Comparison of ENCODE assay signal across 19 cellular contexts in genomic region chr19:48879025-48879572, GRCh38. TPM values are rescaled to one million over a fixed set of nuclear protein-coding genes. Genes with fewer than 3 reads are reported as not detected.
DNase-seq lines count a peak whose midpoint lies in the region; ATAC-seq and TF ChIP-seq lines count a peak whose summit lies in the region.
"Had no signal": no experiment of that assay in that cellular context is flagged by ENCODE, and none has a peak within 500 bp of the region (broad histone marks: within the 10 kb centered on the region; RNA-seq: fewer than 3 reads in every experiment).

No MANE protein-coding gene starts in this region.

- H3K9me3 ChIP-seq in heart left ventricle = no peaks in the 10 kb centered on the region
- no peaks in the 10 kb centered on the region for H3K9me3 ChIP-seq in lower lobe of right lung
- no peaks in the 10 kb centered on the region for H3K9me3 ChIP-seq in upper lobe of left lung
- H3K9me3 ChIP-seq in effector memory CD4-positive, alpha-beta T cell (ENCODE audit: control insufficient read depth, low read length) = no peaks in the 10 kb centered on the region
- H3K9me3 ChIP-seq: breast epithelium, transverse colon had no signal

- peaks cover 11 to 63% (median 40%) of the 10 kb centered on the region in 12 donors for H3K4me1 ChIP-seq in heart left ventricle
- peaks cover 61% of the 10 kb centered on the region for H3K4me1 ChIP-seq in lower lobe of right lung
- H3K4me1 ChIP-seq in upper lobe of left lung = peaks cover 35 to 50% (median 48%) of the 10 kb centered on the region in 4 donors
- peaks cover 22% of the 10 kb centered on the region for H3K4me1 ChIP-seq in effector memory CD4-positive, alpha-beta T cell (ENCODE audit: control insufficient read depth, insufficient read depth, low read length, poor library complexity, severe bottlenecking)

- peaks cover 0 to 51% (median 40%) of the 10 kb centered on the region in 9 donors for H3K36me3 ChIP-seq in heart left ventricle
- H3K36me3 ChIP-seq in lower lobe of right lung = peaks cover 49% of the 10 kb centered on the region
- peaks cover 9 to 44% (median 36%) of the 10 kb centered on the region in 4 donors for H3K36me3 ChIP-seq in upper lobe of left lung
- peaks cover 18% of the 10 kb centered on the region for H3K36me3 ChIP-seq in effector memory CD4-positive, alpha-beta T cell (ENCODE audit: control insufficient read depth, insufficient read depth, low read length)
- H3K36me3 ChIP-seq: breast epithelium had no signal

- H3K27me3 ChIP-seq in heart left ventricle (no peaks in the 10 kb centered on the region), lower lobe of right lung (ENCODE audit: low read depth) (no peaks in the 10 kb centered on the region), upper lobe of left lung (no peaks in the 10 kb centered on the region)
- no peaks in the 10 kb centered on the region for H3K27me3 ChIP-seq in effector memory CD4-positive, alpha-beta T cell (replicated peaks; ENCODE audit: control insufficient read depth, insufficient read depth, low read length, poor library complexity, severe bottlenecking)
- H3K27me3 ChIP-seq: breast epithelium, transverse colon had no signal

- no peaks in the 10 kb centered on the region for H3K27me3 Mint-ChIP-seq in activated T-helper 17 cell treated with anti-CD3 and anti-CD28 coated beads, Interleukin-2, amount 50 U/mL, for 72 hours

- peak overlapping the region; percentile 53 for H3K4me3 Mint-ChIP-seq in activated T-helper 17 cell treated with anti-CD3 and anti-CD28 coated beads, Interleukin-2, amount 50 U/mL, for 72 hours
- H3K4me3 Mint-ChIP-seq: activated CD8-positive, alpha-beta T cell treated with anti-CD3 and anti-CD28 coated beads, Interleukin-2, amount 10 ng/mL, durations not matched to agents 7 days and 5 days; CD14-positive monocyte had no signal

- TF ChIP-seq POLR2A in heart left ventricle (IDR thresholded peaks at IDR 0.05) (no peak), upper lobe of left lung (IDR thresholded peaks at IDR 0.05) (no peak)

- ATAC-seq in heart left ventricle (no peak), left ventricle myocardium superior (no peak), lower lobe of right lung (no peak), upper lobe of left lung (ENCODE audit: low FRiP score in 2 of 2) (no peak), HG03520 (IDR thresholded peaks at IDR 0.05; ENCODE audit: unreplicated experiment) (no peak), HG02870 (IDR thresholded peaks at IDR 0.05; ENCODE audit: unreplicated experiment) (no peak)
- no peak for ATAC-seq in activated T-helper 17 cell treated with anti-CD3 and anti-CD28 coated beads, Interleukin-2, amount 50 U/mL, for 72 hours (replicated peaks)

- peaks cover 62% of the 10 kb centered on the region for H3K36me3 Mint-ChIP-seq in activated T-helper 17 cell treated with anti-CD3 and anti-CD28 coated beads, Interleukin-2, amount 50 U/mL, for 72 hours (ENCODE audit: low read depth)

- TF ChIP-seq CTCF in heart left ventricle (IDR thresholded peaks at IDR 0.05) = no peak
- no peak for TF ChIP-seq CTCF in lower lobe of right lung (IDR thresholded peaks at IDR 0.05)
- no peak for TF ChIP-seq CTCF in upper lobe of left lung (IDR thresholded peaks at IDR 0.05)

- intact Hi-C loops in heart left ventricle (cut with DNase I) (loop anchor here in 3 of 10 donors (5.0 to 10.0 kb wide), 3 partner anchors 78 to 276 kb away; partner anchors contain the start of genes FTL (in 1 of the 3), HRC (in 1 of the 3) and TRPM4 (in 1 of the 3)), left ventricle myocardium superior (cut with micrococcal nuclease) (no loop called here), lower lobe of right lung (cut with DNase I) (no loop called here)

- WGBS in heart left ventricle, 4 donors = 75 to 83% (median 80%) methylated on average over 11 of the region's 11 CpGs
- 83 to 86% methylated on average over 11 of the region's 11 CpGs for WGBS in upper lobe of left lung, 2 donors

- peaks cover 17% of the 10 kb centered on the region for H3K4me1 Mint-ChIP-seq in activated T-helper 17 cell treated with anti-CD3 and anti-CD28 coated beads, Interleukin-2, amount 50 U/mL, for 72 hours

- TF ChIP-seq EP300 in upper lobe of left lung (IDR thresholded peaks at IDR 0.05) = no peak

- H3K4me3 ChIP-seq in heart left ventricle (no peak overlapping the region), lower lobe of right lung (no peak overlapping the region), upper lobe of left lung (no peak overlapping the region)
- H3K4me3 ChIP-seq in effector memory CD4-positive, alpha-beta T cell (ENCODE audit: insufficient read depth, low read depth, low read length, poor library complexity, severe bottlenecking) = no peak overlapping the region
- H3K4me3 ChIP-seq: breast epithelium, transverse colon had no signal

- H3K27ac ChIP-seq in heart left ventricle (peak overlapping the region; percentile 6 to 100 (median 98)), lower lobe of right lung (peak overlapping the region; percentile 58), upper lobe of left lung (peak overlapping the region in 3 of 4 donors; percentile 100)
- no peak overlapping the region for H3K27ac ChIP-seq in effector memory CD4-positive, alpha-beta T cell (ENCODE audit: insufficient read depth, low read length, poor library complexity, severe bottlenecking)

- DNase-seq in heart left ventricle (no peak), left ventricle myocardium superior (no peak), lower lobe of right lung (no peak), upper lobe of left lung (no peak)
- no peak for DNase-seq in effector memory CD4-positive, alpha-beta T cell
- DNase-seq: DMS79 treated with DMSO at 0.1 percent for 48 hours; effector CD4-positive, alpha-beta T cell; GOT3; MM.1S; NCI-H187; transverse colon had no signal

- no peak overlapping the region for H3K27ac Mint-ChIP-seq in activated T-helper 17 cell treated with anti-CD3 and anti-CD28 coated beads, Interleukin-2, amount 50 U/mL, for 72 hours

- H3K9me3 Mint-ChIP-seq in activated T-helper 17 cell treated with anti-CD3 and anti-CD28 coated beads, Interleukin-2, amount 50 U/mL, for 72 hours = no peaks in the 10 kb centered on the region

RNA-seq across cellular contexts. Expression of gene PPP1R15A, which starts 6.9 kb away (rescaled TPM):
- total RNA-seq in heart left ventricle (10 to 100 TPM; 51.7 to 88.2 (median 62.6) TPM), left ventricle myocardium superior (63.0 TPM), lower lobe of right lung (80.4 TPM), upper lobe of left lung (100 to 1,000 TPM in 5 of 6 donors, 10 to 100 TPM in 1; 96.2 to 194 (median 114) TPM)
- polyA plus RNA-seq in heart left ventricle = 100 to 1,000 TPM in 1 of 2 donors, 10 to 100 TPM in 1; 86.6 to 181 TPM
- 100 to 1,000 TPM in 1 of 2 donors, 10 to 100 TPM in 1; 75.1 to 129 TPM for total RNA-seq in activated T-helper 17 cell treated with anti-CD3 and anti-CD28 coated beads, Interleukin-2, amount 50 U/mL, for 72 hours

RNA-seq across cellular contexts. Expression of gene PLEKHA4, which starts 10.7 kb away (rescaled TPM):
- total RNA-seq in heart left ventricle (10 to 100 TPM in 8 of 9 donors, 1 to 10 TPM in 1; 7.5 to 66.9 (median 24.8) TPM), left ventricle myocardium superior (22.2 TPM), lower lobe of right lung (21.2 TPM), upper lobe of left lung (10 to 100 TPM in 5 of 6 donors, 1 to 10 TPM in 1; 6.3 to 34.9 (median 21.2) TPM)
- 10 to 100 TPM; 28.6 to 32.0 TPM for polyA plus RNA-seq in heart left ventricle
- total RNA-seq in activated T-helper 17 cell treated with anti-CD3 and anti-CD28 coated beads, Interleukin-2, amount 50 U/mL, for 72 hours = 10 to 100 TPM in 1 of 2 donors, 1 to 10 TPM in 1; 6.5 to 17.6 TPM
- polyA plus RNA-seq: neural cell had no signal

RNA-seq across cellular contexts. Expression of gene TULP2, which starts 19.4 kb away (rescaled TPM):
- total RNA-seq in heart left ventricle (1 to 10 TPM in 1 of 9 donors, under 1 TPM in 5, not detected in 3; 0.21 to 1.1 (median 0.32) TPM), left ventricle myocardium superior (not detected), lower lobe of right lung (not detected), upper lobe of left lung (1 to 10 TPM in 1 of 6 donors, under 1 TPM in 2, not detected in 3; 0.30 to 4.9 (median 0.86) TPM)
- under 1 TPM in 1 of 2 donors, not detected in 1; 0.26 TPM for polyA plus RNA-seq in heart left ventricle
- total RNA-seq in activated T-helper 17 cell treated with anti-CD3 and anti-CD28 coated beads, Interleukin-2, amount 50 U/mL, for 72 hours = not detected
- total RNA-seq: activated CD8-positive, alpha-beta T cell treated with anti-CD3 and anti-CD28 coated beads, Interleukin-2, amount 10 ng/mL, durations not matched to agents 7 days and 5 days; mesenteric fat pad; transverse colon had no signal
- polyA plus RNA-seq: CD14-positive monocyte, neural cell had no signal

RNA-seq across cellular contexts. Expression of gene NUCB1, which starts 21.0 kb away (rescaled TPM):
- total RNA-seq in heart left ventricle (100 to 1,000 TPM; 200 to 428 (median 286) TPM), left ventricle myocardium superior (265 TPM), lower lobe of right lung (310 TPM), upper lobe of left lung (100 to 1,000 TPM; 278 to 463 (median 341) TPM)
- polyA plus RNA-seq in heart left ventricle = 100 to 1,000 TPM; 179 to 384 TPM
- total RNA-seq in activated T-helper 17 cell treated with anti-CD3 and anti-CD28 coated beads, Interleukin-2, amount 50 U/mL, for 72 hours = 100 to 1,000 TPM; 158 to 184 TPM

RNA-seq across cellular contexts. Expression of gene HSD17B14, which starts 42.8 kb away (rescaled TPM):
- total RNA-seq in heart left ventricle = 1 to 10 TPM in 8 of 9 donors, not detected in 1; 1.2 to 5.4 (median 3.3) TPM
- polyA plus RNA-seq in heart left ventricle = 1 to 10 TPM; 1.6 to 2.7 TPM
- total RNA-seq in left ventricle myocardium superior = 1.2 TPM
- total RNA-seq in activated T-helper 17 cell treated with anti-CD3 and anti-CD28 coated beads, Interleukin-2, amount 50 U/mL, for 72 hours = 1 to 10 TPM in 1 of 2 donors, not detected in 1; 1.6 TPM
- 22.7 TPM for total RNA-seq in lower lobe of right lung
- total RNA-seq in upper lobe of left lung = 10 to 100 TPM; 13.8 to 65.0 (median 28.5) TPM
- polyA plus RNA-seq: CD14-positive monocyte had no signal
